ENCODE assay signal across 7 cellular contexts in the genomic region with DNA sequence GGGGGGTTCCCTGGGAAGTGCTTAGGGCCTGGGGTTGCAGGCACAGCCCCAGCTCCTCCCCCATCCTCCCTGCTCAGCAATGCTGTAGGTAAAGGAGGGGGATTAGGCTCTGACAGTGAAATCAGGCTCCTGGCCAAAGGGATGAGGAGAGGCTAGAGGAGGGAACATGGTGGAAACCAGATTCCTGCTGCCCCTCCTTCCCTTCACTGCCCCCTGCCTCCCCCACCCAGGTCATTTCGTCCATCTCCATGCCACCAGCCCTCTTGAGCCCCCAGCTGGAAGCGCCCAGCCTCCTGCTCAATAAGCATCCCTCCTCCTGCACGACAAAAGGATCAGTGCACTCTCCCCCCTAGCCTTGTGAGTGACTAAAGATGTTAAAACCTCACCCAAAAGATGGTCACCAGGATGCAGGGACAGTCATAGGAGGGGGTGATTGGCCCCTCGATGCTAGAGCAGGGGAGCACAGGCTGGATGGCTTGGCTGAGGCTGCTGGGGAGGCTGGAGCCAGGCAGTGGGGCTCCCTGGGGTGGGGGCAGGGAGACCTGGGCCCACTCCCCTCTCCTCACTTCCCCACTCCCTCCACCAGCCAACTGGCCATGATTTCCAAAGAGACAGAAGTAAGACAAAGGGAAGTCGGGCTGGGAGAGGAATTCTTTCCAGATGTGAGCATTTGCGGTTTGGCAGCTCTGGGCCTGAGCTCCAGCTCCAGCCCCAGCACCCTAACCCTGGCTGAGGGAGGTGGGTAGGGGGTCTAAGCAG. TPM values are rescaled to one million over a fixed set of nuclear protein-coding genes. Genes with fewer than 3 reads are reported as not detected.
A peak's percentile ranks its signal among the peaks of the same experiment; 100 is the strongest.
DNase-seq lines count a peak whose midpoint lies in the region; ATAC-seq and TF ChIP-seq lines count a peak whose summit lies in the region.
"Had no signal": no experiment of that assay in that cellular context is flagged by ENCODE, and none has a peak within 500 bp of the region (broad histone marks: within the 10 kb centered on the region; RNA-seq: fewer than 3 reads in every experiment).

No MANE protein-coding gene starts in this region.

- peaks cover 32% of the 10 kb centered on the region for H3K4me1 ChIP-seq in CD8-positive, alpha-beta T cell (ENCODE audit: insufficient read depth, low read length)
- H3K4me1 ChIP-seq in mesenchymal stem cell (ENCODE audit: control insufficient read depth, insufficient read depth, low read depth, low read length), result peaks cover 64% of the 10 kb centered on the region

- H3K27me3 Mint-ChIP-seq in CD8-positive, alpha-beta T cell (ENCODE audit: low read depth), result peaks cover 6% of the 10 kb centered on the region

- no peak overlapping the region for H2AFZ ChIP-seq in mesenchymal stem cell (ENCODE audit: low read depth, low read length)

- no peak for TF ChIP-seq CTCF in CD8-positive, alpha-beta T cell (IDR thresholded peaks at IDR 0.05)
- no peak for TF ChIP-seq CTCF in RWPE1 (conservative IDR thresholded peaks at IDR 0.05; ENCODE audit: low read depth)

- peak overlapping the region; percentile 89 for H3K9ac ChIP-seq in mesenchymal stem cell (ENCODE audit: low read length)

- peaks cover 8% of the 10 kb centered on the region for H3K27me3 ChIP-seq in CD8-positive, alpha-beta T cell (ENCODE audit: insufficient read depth, low read length)
- peaks cover 0 to 22% of the 10 kb centered on the region in 2 experiments for H3K27me3 ChIP-seq in mesenchymal stem cell (ENCODE audit: control insufficient read depth in 1 of 2, insufficient read depth in 1 of 2, low read length in 2 of 2)

- no peaks in the 10 kb centered on the region for H3K36me3 ChIP-seq in CD8-positive, alpha-beta T cell (ENCODE audit: insufficient read depth, low read length)
- no peaks in the 10 kb centered on the region for H3K36me3 ChIP-seq in mesenchymal stem cell (ENCODE audit: control insufficient read depth in 1 of 2, insufficient read depth in 2 of 2, low read depth in 1 of 2, low read length in 2 of 2)

- H3K4me3 Mint-ChIP-seq in CD8-positive, alpha-beta T cell, result peak overlapping the region; percentile 89

- H3K79me1 ChIP-seq in mesenchymal stem cell (replicated peaks; ENCODE audit: low read length, poor library complexity, severe bottlenecking), result no peaks in the 10 kb centered on the region

- no peak overlapping the region for H3K4me2 ChIP-seq in mesenchymal stem cell (ENCODE audit: low read length, poor library complexity, severe bottlenecking)

- peak overlapping the region in 1 of 2 experiments; percentile 53 for H3K23ac ChIP-seq in mesenchymal stem cell (ENCODE audit: low read length in 2 of 2)

- H3K27ac Mint-ChIP-seq in CD8-positive, alpha-beta T cell, result no peak overlapping the region

- no peaks in the 10 kb centered on the region for H3K36me3 Mint-ChIP-seq in CD8-positive, alpha-beta T cell

- no peak for DNase-seq in CD8-positive, alpha-beta T cell
- no peak for DNase-seq in RWPE1 (ENCODE audit: low spot score)
- DNase-seq in mesenchymal stem cell, result peak; percentile 57
- DNase-seq: SHP77 treated with DMSO at 0.1 percent for 48 hours had no signal

- 25% methylated on average over 5 of the region's 6 CpGs for WGBS in mesenchymal stem cell

- POLR2A ChIA-PET in CD8-positive, alpha-beta T cell (lab: Charles Lee), result interaction anchor here (1.2 to 4.1 kb wide), 4 partner anchors 10 to 59 kb away, joined by 3 to 28 read pairs (median 4); a partner anchor contains a TSS
- POLR2A ChIA-PET in RWPE1 (lab: Yijun Ruan, JAX; ENCODE audit: low non-redundant PET), result interaction anchor here (0.7 kb wide), 1 partner anchor 46 kb away, joined by 7 read pairs; no protein-coding TSS in a partner anchor

- H3K4me1 Mint-ChIP-seq in CD8-positive, alpha-beta T cell (ENCODE audit: low read depth), result peaks cover 29% of the 10 kb centered on the region

- peak overlapping the region; percentile 84 to 91 for H3K18ac ChIP-seq in mesenchymal stem cell (ENCODE audit: low read depth in 1 of 2, low read length in 2 of 2)

- intact Hi-C loops in CD8-positive, alpha-beta T cell (cut with DNase I, micrococcal nuclease), result loop anchor here in 1 of 2 experiments (5.0 kb wide), 1 partner anchor 80 kb away; no protein-coding TSS in a partner anchor

- peak overlapping the region; percentile 92 for H4K91ac ChIP-seq in mesenchymal stem cell (ENCODE audit: low read length)

- H2BK120ac ChIP-seq in mesenchymal stem cell (ENCODE audit: low read depth, low read length), result peak overlapping the region; percentile 81

- peak overlapping the region; percentile 78 for H4K8ac ChIP-seq in mesenchymal stem cell (ENCODE audit: low read length)

- no peak overlapping the region for H3K27ac ChIP-seq in CD8-positive, alpha-beta T cell (ENCODE audit: low read depth, low read length)
- peak overlapping the region; percentile 95 for H3K27ac ChIP-seq in RWPE1
- H3K27ac ChIP-seq in mesenchymal stem cell (ENCODE audit: low read length, poor library complexity, severe bottlenecking), result no peak overlapping the region

- CTCF ChIA-PET in CD8-positive, alpha-beta T cell (lab: Charles Lee), result interaction anchor here (2.1 to 34.6 kb wide), 5 partner anchors 15 to 81 kb away, joined by 8 to 997 read pairs (median 18); a partner anchor contains a TSS
- CTCF ChIA-PET in RWPE1 (lab: Yijun Ruan, JAX), result interaction anchor here (0.5 to 17.0 kb wide), 4 partner anchors 15 to 104 kb away, joined by 3 to 225 read pairs (median 17); a partner anchor contains a TSS

- no peaks in the 10 kb centered on the region for H3K9me3 Mint-ChIP-seq in CD8-positive, alpha-beta T cell

- peak overlapping the region in 1 of 2 experiments; percentile 57 for H3K14ac ChIP-seq in mesenchymal stem cell (ENCODE audit: low read length in 2 of 2)

- peak overlapping the region; percentile 89 to 96 for H2BK12ac ChIP-seq in mesenchymal stem cell (ENCODE audit: low read length in 2 of 2)

- no peak overlapping the region for H3K4me3 ChIP-seq in CD8-positive, alpha-beta T cell (ENCODE audit: low read depth, low read length)
- peak overlapping the region in 1 of 2 experiments; percentile 67 for H3K4me3 ChIP-seq in mesenchymal stem cell (ENCODE audit: insufficient read depth in 1 of 2, low read depth in 1 of 2, low read length in 2 of 2)

- peak overlapping the region; percentile 36 for H2BK15ac ChIP-seq in mesenchymal stem cell (ENCODE audit: low read depth, poor library complexity, severe bottlenecking)

- no peak overlapping the region for H2BK5ac ChIP-seq in mesenchymal stem cell (ENCODE audit: low read depth, low read length, poor library complexity, severe bottlenecking)

- ATAC-seq in CD8-positive, alpha-beta T cell, result no peak
- ATAC-seq in HG03342 (IDR thresholded peaks at IDR 0.05; ENCODE audit: unreplicated experiment), result no peak
- no peak for ATAC-seq in HG02981 (IDR thresholded peaks at IDR 0.05; ENCODE audit: unreplicated experiment)
- no peak for ATAC-seq in GM18511 (IDR thresholded peaks at IDR 0.05; ENCODE audit: unreplicated experiment)

- peak overlapping the region; percentile 76 to 97 for H3K4ac ChIP-seq in mesenchymal stem cell (ENCODE audit: low read depth in 1 of 2, low read length in 2 of 2)

- H2AK5ac ChIP-seq in mesenchymal stem cell (ENCODE audit: low read length, severe bottlenecking), result peak overlapping the region; percentile 63

- H3K9me3 ChIP-seq in CD8-positive, alpha-beta T cell (ENCODE audit: low read length), result no peaks in the 10 kb centered on the region
- H3K9me3 ChIP-seq in mesenchymal stem cell (ENCODE audit: control insufficient read depth, low read length), result no peaks in the 10 kb centered on the region

RNA-seq across cellular contexts. Expression of a gene that starts 2.3 kb away (rescaled TPM):
- 1 to 10 TPM; 4.6 to 5.4 TPM for total RNA-seq in CD8-positive, alpha-beta T cell
- 42.6 TPM for polyA plus RNA-seq in mesenchymal stem cell (2013, experiment 1 of 2)
- polyA plus RNA-seq in mesenchymal stem cell (2013, experiment 2 of 2), result 41.2 TPM

RNA-seq across cellular contexts. Expression of a gene that starts 20.6 kb away (rescaled TPM):
- 10 to 100 TPM in 1 of 2 experiments, 1 to 10 TPM in 1; 9.8 to 11.4 TPM for total RNA-seq in CD8-positive, alpha-beta T cell
- polyA plus RNA-seq in mesenchymal stem cell (2013, experiment 1 of 2), result 12.1 TPM
- 11.3 TPM for polyA plus RNA-seq in mesenchymal stem cell (2013, experiment 2 of 2)

RNA-seq across cellular contexts. Expression of a gene that starts 20.9 kb away (rescaled TPM):
- total RNA-seq in CD8-positive, alpha-beta T cell, result 10 to 100 TPM; 54.5 to 63.5 TPM
- polyA plus RNA-seq in mesenchymal stem cell (2013, experiment 1 of 2), result 26.8 TPM
- 25.1 TPM for polyA plus RNA-seq in mesenchymal stem cell (2013, experiment 2 of 2)

RNA-seq across cellular contexts. Expression of a gene that starts 30.5 kb away (rescaled TPM):
- total RNA-seq in CD8-positive, alpha-beta T cell, result not detected
- polyA plus RNA-seq in mesenchymal stem cell (2013, experiment 1 of 2), result 49.2 TPM
- 45.3 TPM for polyA plus RNA-seq in mesenchymal stem cell (2013, experiment 2 of 2)

RNA-seq across cellular contexts. Expression of a gene that starts 33.2 kb away (rescaled TPM):
- total RNA-seq in CD8-positive, alpha-beta T cell, result 10 to 100 TPM in 1 of 2 experiments, 1 to 10 TPM in 1; 9.1 to 12.5 TPM
- 65.7 TPM for polyA plus RNA-seq in mesenchymal stem cell (2013, experiment 1 of 2)
- polyA plus RNA-seq in mesenchymal stem cell (2013, experiment 2 of 2), result 64.7 TPM
